ENCODE assay signal across 8 cellular contexts in genomic region chr19:48795055-48795854, GRCh38. TPM values are rescaled to one million over a fixed set of nuclear protein-coding genes. Genes with fewer than 3 reads are reported as not detected.
DNase-seq lines count a peak whose midpoint lies in the region; TF ChIP-seq lines count a peak whose summit lies in the region.

No MANE protein-coding gene starts in this region.

- H3K4me3 ChIP-seq in SK-N-SH (ENCODE audit: low read depth in 2 of 2, low read length in 1 of 2) = peak overlapping the region; percentile 55 to 68
- H3K4me3 ChIP-seq in suprapubic skin = peak overlapping the region; percentile 44

- DNase-seq in HEK293T (ENCODE audit: extremely low spot score) (peak; percentile 92), NAMALWA (ENCODE audit: low spot score) (peak; percentile 92), SK-N-SH (peak; percentile 96), glomerular endothelial cell (ENCODE audit: extremely low read depth, low read depth, low spot score) (peak; percentile 69), occipital lobe (lab: John Stamatoyannopoulos, UW) (peak; percentile 92), suprapubic skin (ENCODE audit: low spot score in 2 of 2) (peak; percentile 94 to 95)

- POLR2A ChIA-PET in HEK293T (lab: Yijun Ruan, JAX) = interaction anchor here (0.5 to 2.2 kb wide), 10 partner anchors 9 to 180 kb away, joined by 3 to 14 read pairs (median 3); partner anchors contain the start of genes BCAT2, CA11 and FAM83E
- POLR2A ChIA-PET in SK-N-SH (lab: Yijun Ruan, JAX) = interaction anchor here (0.6 to 1.6 kb wide), 9 partner anchors 12 to 176 kb away, joined by 3 to 10 read pairs (median 4); partner anchors contain the start of genes BCAT2, RPL18 and SPHK2

- H3K4me3 Mint-ChIP-seq in activated naive CD4-positive, alpha-beta T cell treated with anti-CD3 and anti-CD28 coated beads, Interleukin-2, amount 50 U/mL, for 24 hours = peak overlapping the region; percentile 90

- 4% methylated on average over 35 of the region's 38 CpGs for WGBS in SK-N-SH (ENCODE audit: low lambda C conversion rate)
- WGBS in suprapubic skin = 1% methylated on average over 37 of the region's 38 CpGs

- H3K27me3 ChIP-seq in SK-N-SH (ENCODE audit: insufficient read depth) (no peaks in the 10 kb centered on the region), suprapubic skin (no peaks in the 10 kb centered on the region)

- H3K9ac ChIP-seq in ES-I3 (ENCODE audit: low read depth, low read length) = peak overlapping the region; percentile 50; the same call in 1 of the 2 replicates
- peak overlapping the region; percentile 59 for H3K9ac ChIP-seq in SK-N-SH

- peaks cover 9% of the 10 kb centered on the region for H3K4me1 Mint-ChIP-seq in activated naive CD4-positive, alpha-beta T cell treated with anti-CD3 and anti-CD28 coated beads, Interleukin-2, amount 50 U/mL, for 24 hours

- H3K9me2 ChIP-seq in SK-N-SH = no peaks in the 10 kb centered on the region

- peak overlapping the region; percentile 56 to 70; a peak in 3 of 4 replicates for H3K27ac ChIP-seq in SK-N-SH (ENCODE audit: low read depth in 2 of 2, low read length in 1 of 2)
- H3K27ac ChIP-seq in suprapubic skin = peak overlapping the region; percentile 77

- peak; percentile 74 for TF ChIP-seq RAD21 in SK-N-SH (IDR thresholded peaks at IDR 0.05; ENCODE audit: low read length)

- no peaks in the 10 kb centered on the region for H3K36me3 Mint-ChIP-seq in activated naive CD4-positive, alpha-beta T cell treated with anti-CD3 and anti-CD28 coated beads, Interleukin-2, amount 50 U/mL, for 24 hours

- H3K9me3 ChIP-seq in ES-I3 (ENCODE audit: control insufficient read depth, insufficient read depth, low read length) (no peaks in the 10 kb centered on the region), SK-N-SH (no peaks in the 10 kb centered on the region), suprapubic skin (no peaks in the 10 kb centered on the region)

- peak; percentile 98 for TF ChIP-seq CTCF in SK-N-SH (IDR thresholded peaks at IDR 0.05)
- TF ChIP-seq CTCF in suprapubic skin (IDR thresholded peaks at IDR 0.05) = peak; percentile 84 to 89

- H3K4me1 ChIP-seq in ES-I3 (ENCODE audit: insufficient read depth, low read length) = peaks cover 13% of the 10 kb centered on the region
- H3K4me1 ChIP-seq in SK-N-SH (ENCODE audit: control insufficient read depth in 1 of 2, insufficient read depth in 2 of 2, low read depth in 1 of 2, low read length in 1 of 2) = peaks cover 5% of the 10 kb centered on the region in 2 experiments; a peak in 1 of 4 replicates
- H3K4me1 ChIP-seq in suprapubic skin = peaks cover 15% of the 10 kb centered on the region

- TF ChIP-seq EP300 in SK-N-SH (IDR thresholded peaks at IDR 0.05; ENCODE audit: borderline replicate concordance in 1 of 2, low read depth in 1 of 2, low read length in 1 of 2) (no peak), suprapubic skin (IDR thresholded peaks at IDR 0.05) (no peak)

- H2AFZ ChIP-seq in SK-N-SH (ENCODE audit: low read depth) = peak overlapping the region; percentile 64

- no peaks in the 10 kb centered on the region for H3K79me2 ChIP-seq in SK-N-SH (ENCODE audit: insufficient read depth)

- H3K4me2 ChIP-seq in SK-N-SH = peak overlapping the region; percentile 77

- H3K9me3 Mint-ChIP-seq in activated naive CD4-positive, alpha-beta T cell treated with anti-CD3 and anti-CD28 coated beads, Interleukin-2, amount 50 U/mL, for 24 hours = no peaks in the 10 kb centered on the region

- H4K20me1 ChIP-seq in SK-N-SH (ENCODE audit: insufficient read depth) = no peaks in the 10 kb centered on the region

- TF ChIP-seq POLR2A in suprapubic skin (IDR thresholded peaks at IDR 0.05) = no peak

- H3K27me3 Mint-ChIP-seq in activated naive CD4-positive, alpha-beta T cell treated with anti-CD3 and anti-CD28 coated beads, Interleukin-2, amount 50 U/mL, for 24 hours = no peaks in the 10 kb centered on the region

- peaks cover 5% of the 10 kb centered on the region for H3F3A ChIP-seq in SK-N-SH (replicated peaks; ENCODE audit: insufficient read depth)

- CTCF ChIA-PET in HEK293T (lab: Yijun Ruan, JAX) (interaction anchor here (0.5 to 1.6 kb wide), 17 partner anchors 12 to 345 kb away, joined by 3 to 10 read pairs (median 3); partner anchors contain the start of gene BCAT2), SK-N-SH (lab: Yijun Ruan, JAX) (interaction anchor here (0.7 to 20.7 kb wide), 23 partner anchors 8 to 263 kb away, joined by 3 to 457 read pairs (median 6); partner anchors contain the start of genes CA11, FTL, HSD17B14 and IZUMO1)

- H3K27ac Mint-ChIP-seq in activated naive CD4-positive, alpha-beta T cell treated with anti-CD3 and anti-CD28 coated beads, Interleukin-2, amount 50 U/mL, for 24 hours = peak overlapping the region; percentile 82

- no peaks in the 10 kb centered on the region for H3K36me3 ChIP-seq in ES-I3 (ENCODE audit: insufficient read depth, low read length)
- no peaks in the 10 kb centered on the region for H3K36me3 ChIP-seq in SK-N-SH (replicated peaks in 1 of 2; ENCODE audit: control insufficient read depth in 1 of 2, insufficient read depth in 2 of 2, low read length in 1 of 2)
- peaks cover 6% of the 10 kb centered on the region for H3K36me3 ChIP-seq in suprapubic skin

TF ChIP-seq in HEK293T, 16 proteins besides CTCF, POLR2A, EP300 and RAD21 (continues in another document):
- TF ChIP-seq FOXM1 (IDR thresholded peaks at IDR 0.05; ENCODE audit: borderline replicate concordance) (no peak), FOXA1 (IDR thresholded peaks at IDR 0.05) (no peak), PKNOX1 (IDR thresholded peaks at IDR 0.05) (no peak), BHLHE40 (IDR thresholded peaks at IDR 0.05; ENCODE audit: borderline replicate concordance) (no peak), SUZ12 (IDR thresholded peaks at IDR 0.05) (peak; percentile 99), CTBP1 (IDR thresholded peaks at IDR 0.05; ENCODE audit: borderline replicate concordance) (no peak), FOXK2 (IDR thresholded peaks at IDR 0.05) (no peak), HDGF (IDR thresholded peaks at IDR 0.05; ENCODE audit: borderline replicate concordance) (no peak), NFRKB (IDR thresholded peaks at IDR 0.05) (no peak), ELF4 (IDR thresholded peaks at IDR 0.05) (peak; percentile 88)

TF ChIP-seq in SK-N-SH, 30 proteins besides CTCF, POLR2A, EP300 and RAD21 (continues in another document):
- no peak for TF ChIP-seq RFX5 (IDR thresholded peaks at IDR 0.05; ENCODE audit: low read length)
- no peak for TF ChIP-seq NFIC (IDR thresholded peaks at IDR 0.05; ENCODE audit: borderline replicate concordance)
- TF ChIP-seq MXI1 (IDR thresholded peaks at IDR 0.05; ENCODE audit: low read depth, low read length) = peak; percentile 37; the same call in 1 of the 2 replicates
- no peak for TF ChIP-seq IRF3 (IDR thresholded peaks at IDR 0.05; ENCODE audit: low read depth, low read length)
- TF ChIP-seq YY1 (IDR thresholded peaks at IDR 0.05; ENCODE audit: low read depth) = peak; percentile 52; the same call in 1 of the 2 replicates

RNA-seq across cellular contexts. Expression of gene BCAT2, which starts 15.6 kb away (rescaled TPM):
- 70.6 and 71.6 TPM in 2 replicates for polyA plus RNA-seq in SK-N-SH (2012; rRNA removed)
- 28.7 and 41.1 TPM in 2 replicates for polyA plus RNA-seq in SK-N-SH (2012; cell fraction: cytosol; rRNA removed)
- polyA plus RNA-seq in SK-N-SH (2012; cell fraction: nucleus; rRNA removed) = 134 and 143 TPM in 2 replicates
- total RNA-seq in glomerular endothelial cell (53.3 and 71.8 TPM in 2 replicates), occipital lobe (12.5 TPM), suprapubic skin (10 to 100 TPM; 33.5 to 50.6 (median 38.1) TPM)

RNA-seq across cellular contexts. Expression of gene FGF21, which starts 39.9 kb away (rescaled TPM):
- not detected in 2 replicates for polyA plus RNA-seq in SK-N-SH (2012; rRNA removed)
- polyA plus RNA-seq in SK-N-SH (2012; cell fraction: cytosol; rRNA removed) = not detected in 2 replicates
- polyA plus RNA-seq in SK-N-SH (2012; cell fraction: nucleus; rRNA removed) = not detected in 2 replicates
- not detected in 2 replicates for total RNA-seq in glomerular endothelial cell
- total RNA-seq in occipital lobe = not detected
- not detected for total RNA-seq in suprapubic skin

RNA-seq across cellular contexts. Expression of gene HSD17B14, which starts 41.0 kb away (rescaled TPM):
- polyA plus RNA-seq in SK-N-SH (2012; rRNA removed) = 27.9 and 29.7 TPM in 2 replicates
- 15.9 and 18.2 TPM in 2 replicates for polyA plus RNA-seq in SK-N-SH (2012; cell fraction: cytosol; rRNA removed)
- 48.3 and 48.4 TPM in 2 replicates for polyA plus RNA-seq in SK-N-SH (2012; cell fraction: nucleus; rRNA removed)
- total RNA-seq in glomerular endothelial cell (38.8 and 39.6 TPM in 2 replicates), occipital lobe (2.5 TPM), suprapubic skin (1 to 10 TPM; 2.5 to 3.4 (median 3.1) TPM)

RNA-seq across cellular contexts. Expression of gene FUT1, which starts 42.8 kb away (rescaled TPM):
- polyA plus RNA-seq in SK-N-SH (2012; rRNA removed) = 0.03 and 0.08 TPM in 2 replicates
- polyA plus RNA-seq in SK-N-SH (2012; cell fraction: cytosol; rRNA removed) = 0.07 and 0.12 TPM in 2 replicates
- polyA plus RNA-seq in SK-N-SH (2012; cell fraction: nucleus; rRNA removed) = 0.04 and 0.07 TPM in 2 replicates
- total RNA-seq in glomerular endothelial cell (6.1 and 6.4 TPM in 2 replicates), occipital lobe (0.47 TPM), suprapubic skin (1 to 10 TPM; 1.2 to 3.9 (median 2.6) TPM)

RNA-seq across cellular contexts. Expression of gene IZUMO1, which starts 48.5 kb away (rescaled TPM):
- 0.03 TPM in 2 replicates for polyA plus RNA-seq in SK-N-SH (2012; rRNA removed)
- 0.01 TPM in 1 of 2 replicates, not detected in the other for polyA plus RNA-seq in SK-N-SH (2012; cell fraction: cytosol; rRNA removed)
- polyA plus RNA-seq in SK-N-SH (2012; cell fraction: nucleus; rRNA removed) = 0.07 TPM in 1 of 2 replicates, not detected in the other
- total RNA-seq in glomerular endothelial cell (not detected in 2 replicates), occipital lobe (0.16 TPM), suprapubic skin (under 1 TPM in 2 of 4 donors, not detected in 2; 0.40 to 0.45 TPM)

Comparison
In these comparisons a context has a peak if more than half of its experiments do, and no peak if none do; other contexts are left out.
1. Peak in every context shown above with its lines: DNase-seq, H3K4me3 ChIP-seq and H3K27ac ChIP-seq.